ENCODE assay signal across 8 cellular contexts in genomic region chr4:17323619-17324400, GRCh38.
A peak's percentile ranks its signal among the peaks of the same experiment; 100 is the strongest.
DNase-seq lines count a peak whose midpoint lies in the region; ATAC-seq and TF ChIP-seq lines count a peak whose summit lies in the region.

No MANE protein-coding gene starts in this region.

- no peaks in the 10 kb centered on the region for H3K9me3 ChIP-seq in CD4-positive, alpha-beta T cell (ENCODE audit: control insufficient read depth, low read length)

- H3K27me3 ChIP-seq in CD4-positive, alpha-beta T cell (ENCODE audit: control insufficient read depth, insufficient read depth, low read length), result no peaks in the 10 kb centered on the region

- no peaks in the 10 kb centered on the region for H3K27me3 Mint-ChIP-seq in CD4-positive, alpha-beta T cell
- H3K27me3 Mint-ChIP-seq in nephron (ENCODE audit: low read depth), result no peaks in the 10 kb centered on the region

- DNase-seq in CD4-positive, alpha-beta T cell, result no peak
- DNase-seq in HFF-Myc (ENCODE audit: extremely low read depth, low read depth), result peak; percentile 50
- DNase-seq in lower leg skin (ENCODE audit: low spot score in 2 of 2), result no peak
- no peak for DNase-seq in NCI-H1417 (lab: John Stamatoyannopoulos, UW)
- no peak for DNase-seq in activated effector memory CD4-positive, alpha-beta T cell treated with anti-CD3 and anti-CD28 coated beads, Interleukin-2, amount 50 U/mL, for 16 hours

- no peaks in the 10 kb centered on the region for H3K36me3 Mint-ChIP-seq in CD4-positive, alpha-beta T cell (ENCODE audit: low read depth)
- no peaks in the 10 kb centered on the region for H3K36me3 Mint-ChIP-seq in nephron (ENCODE audit: low read depth)

- H3K4me3 ChIP-seq in HFF-Myc (replicated peaks; ENCODE audit: low read depth, low read length) (no peak overlapping the region), lower leg skin (ENCODE audit: low read depth, poor library complexity, severe bottlenecking) (no peak overlapping the region)

- no peak for TF ChIP-seq CTCF in CD4-positive, alpha-beta T cell (IDR thresholded peaks at IDR 0.05)
- TF ChIP-seq CTCF in HFF-Myc (IDR thresholded peaks at IDR 0.05; ENCODE audit: low read depth, low read length, missing control alignments) (no peak), nephron (IDR thresholded peaks at IDR 0.05; ENCODE audit: unreplicated experiment in 3 of 3) (no peak), lower leg skin (IDR thresholded peaks at IDR 0.05) (no peak)

- TF ChIP-seq POLR2A in lower leg skin (IDR thresholded peaks at IDR 0.05), result no peak

- ATAC-seq in CD4-positive, alpha-beta T cell (ENCODE audit: poor library complexity), result no peak
- no peak for ATAC-seq in GM18858 (IDR thresholded peaks at IDR 0.05; ENCODE audit: unreplicated experiment)

- WGBS in lower leg skin, 2 donors, result 35 to 49% methylated on average over 10 of the region's 10 CpGs

- H3K27ac Mint-ChIP-seq in CD4-positive, alpha-beta T cell, result no peak overlapping the region
- H3K27ac Mint-ChIP-seq in nephron, result peak overlapping the region; percentile 80 to 94 (median 89)

- H3K9me3 Mint-ChIP-seq in CD4-positive, alpha-beta T cell, result no peaks in the 10 kb centered on the region
- H3K9me3 Mint-ChIP-seq in nephron, result no peaks in the 10 kb centered on the region

- CTCF ChIA-PET in CD4-positive, alpha-beta T cell (lab: Charles Lee), result interaction anchor here (0.6 to 1.5 kb wide), 6 partner anchors 12 to 1038 kb away, joined by 3 to 5 read pairs (median 3); no protein-coding TSS in a partner anchor

- H3K27ac ChIP-seq in CD4-positive, alpha-beta T cell (ENCODE audit: low read depth, low read length), result no peak overlapping the region
- H3K27ac ChIP-seq in cingulate gyrus (ENCODE audit: low read depth, low read length), result peak overlapping the region; percentile 33

- H3K4me1 Mint-ChIP-seq in CD4-positive, alpha-beta T cell (ENCODE audit: low read depth), result peaks cover 11% of the 10 kb centered on the region
- peaks cover 40% of the 10 kb centered on the region for H3K4me1 Mint-ChIP-seq in nephron

- POLR2A ChIA-PET in CD4-positive, alpha-beta T cell (lab: Charles Lee), result no interaction called here

- peak overlapping the region; percentile 50 for H3K4me3 Mint-ChIP-seq in CD4-positive, alpha-beta T cell
- peak overlapping the region; percentile 3 to 47 (median 35) for H3K4me3 Mint-ChIP-seq in nephron

- intact Hi-C loops in CD4-positive, alpha-beta T cell (cut with DNase I, micrococcal nuclease), result loop anchor here (10.0 kb wide), 3 partner anchors 409 to 1299 kb away; no protein-coding TSS in a partner anchor
- intact Hi-C loops in lower leg skin (cut with DNase I; ENCODE audit: low total_unique reads), result no loop called here
